ENCODE assay signal across 8 cellular contexts in the genomic region with DNA sequence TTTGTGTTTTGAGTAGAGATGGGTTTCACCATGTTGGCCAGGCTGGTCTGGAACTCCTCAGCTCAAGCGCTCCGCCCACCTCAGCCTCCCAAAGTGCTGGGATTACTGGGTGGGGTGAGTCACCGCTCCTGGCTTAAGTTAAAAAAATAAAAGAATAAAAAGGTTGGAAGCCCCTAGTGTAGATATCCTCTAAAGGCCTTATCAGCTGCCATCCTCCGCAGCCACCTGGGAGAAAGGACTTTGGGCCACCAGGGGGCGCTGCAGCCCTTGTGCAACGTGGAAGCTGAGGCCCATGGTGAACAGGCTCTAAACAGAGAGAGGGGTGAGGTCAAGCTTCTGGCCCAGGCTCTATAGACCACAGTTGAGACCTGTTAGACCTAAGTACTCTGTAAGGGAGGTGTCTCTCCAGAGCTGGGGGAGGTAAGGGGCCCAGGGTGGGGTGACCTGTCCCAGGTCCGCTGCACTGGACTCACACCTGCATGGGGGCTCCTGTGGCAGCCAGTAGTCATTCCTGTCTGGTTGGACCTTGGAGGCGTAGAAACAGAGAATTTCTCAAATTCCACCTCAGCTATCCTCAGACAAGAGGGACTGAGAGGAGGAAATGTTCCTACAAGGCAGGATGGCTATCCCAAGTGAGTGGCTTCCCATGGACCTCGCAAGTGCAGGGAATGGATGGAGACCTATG. TPM values are rescaled to one million over a fixed set of nuclear protein-coding genes. Genes with fewer than 3 reads are reported as not detected.
DNase-seq lines count a peak whose midpoint lies in the region; ATAC-seq and TF ChIP-seq lines count a peak whose summit lies in the region.

No MANE protein-coding gene starts in this region.

- H3K4me2 ChIP-seq in parathyroid adenoma (ENCODE audit: low read length), result no peak overlapping the region

- H2AFZ ChIP-seq in parathyroid adenoma, result peak overlapping the region; percentile 10

- H3K27me3 ChIP-seq in parathyroid adenoma (ENCODE audit: control insufficient read depth, insufficient read depth, low read length), result no peaks in the 10 kb centered on the region
- H3K27me3 ChIP-seq in transverse colon, result no peaks in the 10 kb centered on the region

- in situ Hi-C loops in transverse colon (cut with MboI; ENCODE audit: low pct_ligation_motif_present in 1 of 4, low pct_unique_long_range_greater_than_20kb in 1 of 4, low sequenced_read_pairs in 3 of 4), result no loop called here

- no peak for TF ChIP-seq EP300 in transverse colon (IDR thresholded peaks at IDR 0.05; ENCODE audit: low read depth)

- H3K4me1 ChIP-seq in parathyroid adenoma (no peaks in the 10 kb centered on the region), transverse colon (no peaks in the 10 kb centered on the region)

- DNase-seq in GDM1 (lab: John Stamatoyannopoulos, UW) (peak; percentile 68), NAMALWA (ENCODE audit: low spot score) (peak; percentile 85), glomerular visceral epithelial cell (ENCODE audit: extremely low spot score) (peak; percentile 80), transverse colon (peak; percentile 86)
- peak; percentile 85 for DNase-seq in activated naive CD4-positive, alpha-beta T cell treated with Interleukin-2 at 50 U/mL for 16 hours

- TF ChIP-seq CTCF in parathyroid adenoma (IDR thresholded peaks at IDR 0.05) (peak; percentile 94), transverse colon (IDR thresholded peaks at IDR 0.05) (peak; percentile 74 to 93 (median 89))

- intact Hi-C loops in transverse colon (cut with DNase I; ENCODE audit: low total_unique reads), result no loop called here

- no peaks in the 10 kb centered on the region for H3K79me2 ChIP-seq in parathyroid adenoma

- H3K27ac ChIP-seq in parathyroid adenoma (no peak overlapping the region), transverse colon (no peak overlapping the region)

- 54 to 100% methylated on average over 2 to 9 of the region's 9 CpGs for WGBS in transverse colon (ENCODE audit: low coverage in 1 of 2), 2 donors

- no peak overlapping the region for H3K9ac ChIP-seq in parathyroid adenoma

- H3K4me3 ChIP-seq in parathyroid adenoma (ENCODE audit: low read depth, low read length) (no peak overlapping the region), transverse colon (no peak overlapping the region)

- no peak for TF ChIP-seq POLR2A in transverse colon (IDR thresholded peaks at IDR 0.05)

- H3K36me3 ChIP-seq in parathyroid adenoma (ENCODE audit: control insufficient read depth, insufficient read depth, low read length) (no peaks in the 10 kb centered on the region), transverse colon (no peaks in the 10 kb centered on the region)

- ATAC-seq in SK-N-SH treated with all-trans-retinoic acid at 6 μM for 48 hours (peak; percentile 98), GM21825 (IDR thresholded peaks at IDR 0.05; ENCODE audit: unreplicated experiment) (no peak)

- H3K9me3 ChIP-seq in parathyroid adenoma (ENCODE audit: control insufficient read depth, low read length) (no peaks in the 10 kb centered on the region), transverse colon (no peaks in the 10 kb centered on the region)

TF ChIP-seq in SK-N-SH treated with all-trans-retinoic acid at 6 μM for 48 hours, 23 proteins besides CTCF, POLR2A, EP300 and RAD21:
- TF ChIP-seq, protein P1, sequence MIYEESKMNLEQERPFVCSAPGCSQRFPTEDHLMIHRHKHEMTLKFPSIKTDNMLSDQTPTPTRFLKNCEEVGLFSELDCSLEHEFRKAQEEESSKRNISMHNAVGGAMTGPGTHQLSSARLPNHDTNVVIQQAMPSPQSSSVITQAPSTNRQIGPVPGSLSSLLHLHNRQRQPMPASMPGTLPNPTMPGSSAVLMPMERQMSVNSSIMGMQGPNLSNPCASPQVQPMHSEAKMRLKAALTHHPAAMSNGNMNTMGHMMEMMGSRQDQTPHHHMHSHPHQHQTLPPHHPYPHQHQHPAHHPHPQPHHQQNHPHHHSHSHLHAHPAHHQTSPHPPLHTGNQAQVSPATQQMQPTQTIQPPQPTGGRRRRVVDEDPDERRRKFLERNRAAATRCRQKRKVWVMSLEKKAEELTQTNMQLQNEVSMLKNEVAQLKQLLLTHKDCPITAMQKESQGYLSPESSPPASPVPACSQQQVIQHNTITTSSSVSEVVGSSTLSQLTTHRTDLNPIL (CRISPR knock-in tag; IDR thresholded peaks at IDR 0.05; ENCODE audit: low read depth), result no peak
- no peak for TF ChIP-seq ISL1 (CRISPR knock-in tag; IDR thresholded peaks at IDR 0.05)
- TF ChIP-seq, protein P2, sequence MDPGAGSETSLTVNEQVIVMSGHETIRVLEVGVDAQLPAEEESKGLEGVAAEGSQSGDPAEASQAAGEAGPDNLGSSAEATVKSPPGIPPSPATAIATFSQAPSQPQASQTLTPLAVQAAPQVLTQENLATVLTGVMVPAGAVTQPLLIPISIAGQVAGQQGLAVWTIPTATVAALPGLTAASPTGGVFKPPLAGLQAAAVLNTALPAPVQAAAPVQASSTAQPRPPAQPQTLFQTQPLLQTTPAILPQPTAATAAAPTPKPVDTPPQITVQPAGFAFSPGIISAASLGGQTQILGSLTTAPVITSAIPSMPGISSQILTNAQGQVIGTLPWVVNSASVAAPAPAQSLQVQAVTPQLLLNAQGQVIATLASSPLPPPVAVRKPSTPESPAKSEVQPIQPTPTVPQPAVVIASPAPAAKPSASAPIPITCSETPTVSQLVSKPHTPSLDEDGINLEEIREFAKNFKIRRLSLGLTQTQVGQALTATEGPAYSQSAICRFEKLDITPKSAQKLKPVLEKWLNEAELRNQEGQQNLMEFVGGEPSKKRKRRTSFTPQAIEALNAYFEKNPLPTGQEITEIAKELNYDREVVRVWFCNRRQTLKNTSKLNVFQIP (CRISPR knock-in tag; IDR thresholded peaks at IDR 0.05; ENCODE audit: borderline replicate concordance, low read depth), result no peak
- no peak for TF ChIP-seq ZFP30 (CRISPR knock-in tag; IDR thresholded peaks at IDR 0.05)
- TF ChIP-seq ZFP3 (CRISPR knock-in tag; IDR thresholded peaks at IDR 0.05), result no peak
- TF ChIP-seq ZNF70 (CRISPR knock-in tag; IDR thresholded peaks at IDR 0.05), result no peak
- TF ChIP-seq TCF4 (CRISPR knock-in tag; IDR thresholded peaks at IDR 0.05; ENCODE audit: borderline replicate concordance), result no peak
- TF ChIP-seq ZNF565 (CRISPR knock-in tag; conservative IDR thresholded peaks at IDR 0.05; ENCODE audit: low read depth), result no peak
- TF ChIP-seq ZNF8 (CRISPR knock-in tag; IDR thresholded peaks at IDR 0.05), result no peak
- TF ChIP-seq, protein P3, sequence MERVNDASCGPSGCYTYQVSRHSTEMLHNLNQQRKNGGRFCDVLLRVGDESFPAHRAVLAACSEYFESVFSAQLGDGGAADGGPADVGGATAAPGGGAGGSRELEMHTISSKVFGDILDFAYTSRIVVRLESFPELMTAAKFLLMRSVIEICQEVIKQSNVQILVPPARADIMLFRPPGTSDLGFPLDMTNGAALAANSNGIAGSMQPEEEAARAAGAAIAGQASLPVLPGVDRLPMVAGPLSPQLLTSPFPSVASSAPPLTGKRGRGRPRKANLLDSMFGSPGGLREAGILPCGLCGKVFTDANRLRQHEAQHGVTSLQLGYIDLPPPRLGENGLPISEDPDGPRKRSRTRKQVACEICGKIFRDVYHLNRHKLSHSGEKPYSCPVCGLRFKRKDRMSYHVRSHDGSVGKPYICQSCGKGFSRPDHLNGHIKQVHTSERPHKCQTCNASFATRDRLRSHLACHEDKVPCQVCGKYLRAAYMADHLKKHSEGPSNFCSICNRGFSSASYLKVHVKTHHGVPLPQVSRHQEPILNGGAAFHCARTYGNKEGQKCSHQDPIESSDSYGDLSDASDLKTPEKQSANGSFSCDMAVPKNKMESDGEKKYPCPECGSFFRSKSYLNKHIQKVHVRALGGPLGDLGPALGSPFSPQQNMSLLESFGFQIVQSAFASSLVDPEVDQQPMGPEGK (CRISPR knock-in tag; IDR thresholded peaks at IDR 0.05; ENCODE audit: borderline replicate concordance), result no peak
- no peak for TF ChIP-seq GLIS3 (CRISPR knock-in tag; IDR thresholded peaks at IDR 0.05)
- TF ChIP-seq, protein P4, sequence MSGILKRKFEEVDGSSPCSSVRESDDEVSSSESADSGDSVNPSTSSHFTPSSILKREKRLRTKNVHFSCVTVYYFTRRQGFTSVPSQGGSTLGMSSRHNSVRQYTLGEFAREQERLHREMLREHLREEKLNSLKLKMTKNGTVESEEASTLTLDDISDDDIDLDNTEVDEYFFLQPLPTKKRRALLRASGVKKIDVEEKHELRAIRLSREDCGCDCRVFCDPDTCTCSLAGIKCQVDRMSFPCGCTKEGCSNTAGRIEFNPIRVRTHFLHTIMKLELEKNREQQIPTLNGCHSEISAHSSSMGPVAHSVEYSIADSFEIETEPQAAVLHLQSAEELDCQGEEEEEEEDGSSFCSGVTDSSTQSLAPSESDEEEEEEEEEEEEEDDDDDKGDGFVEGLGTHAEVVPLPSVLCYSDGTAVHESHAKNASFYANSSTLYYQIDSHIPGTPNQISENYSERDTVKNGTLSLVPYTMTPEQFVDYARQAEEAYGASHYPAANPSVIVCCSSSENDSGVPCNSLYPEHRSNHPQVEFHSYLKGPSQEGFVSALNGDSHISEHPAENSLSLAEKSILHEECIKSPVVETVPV (CRISPR knock-in tag; IDR thresholded peaks at IDR 0.05), result no peak
- TF ChIP-seq ESRRG (CRISPR knock-in tag; IDR thresholded peaks at IDR 0.05), result no peak
- no peak for TF ChIP-seq PPARA (CRISPR knock-in tag; IDR thresholded peaks at IDR 0.05; ENCODE audit: borderline replicate concordance)
- no peak for TF ChIP-seq BACH2 (CRISPR knock-in tag; IDR thresholded peaks at IDR 0.05; ENCODE audit: borderline replicate concordance)
- TF ChIP-seq OSR1 (CRISPR knock-in tag; IDR thresholded peaks at IDR 0.05), result no peak
- no peak for TF ChIP-seq SNAI2 (CRISPR knock-in tag; IDR thresholded peaks at IDR 0.05)
- TF ChIP-seq TOX (CRISPR knock-in tag; IDR thresholded peaks at IDR 0.05; ENCODE audit: borderline replicate concordance), result no peak
- TF ChIP-seq ARNTL (CRISPR knock-in tag; IDR thresholded peaks at IDR 0.05; ENCODE audit: borderline replicate concordance, low read depth), result no peak

RNA-seq across cellular contexts. Expression of a gene that starts 14.0 kb away (rescaled TPM):
- 10 to 100 TPM in 2 of 4 donors, 1 to 10 TPM in 2; 5.0 to 13.4 (median 9.3) TPM for total RNA-seq in transverse colon

RNA-seq across cellular contexts. Expression of a gene that starts 18.1 kb away (rescaled TPM):
- 1 to 10 TPM in 1 of 4 donors, under 1 TPM in 3; 0.75 to 3.0 (median 0.81) TPM for total RNA-seq in transverse colon

RNA-seq across cellular contexts. Expression of a gene that starts 45.8 kb away (rescaled TPM):
- 10 to 100 TPM; 23.7 to 52.4 (median 40.4) TPM for total RNA-seq in transverse colon
